Comparison of ENCODE assay signal across 20 cellular contexts in genomic region chr10:71391701-71392100, GRCh38. TPM values are rescaled to one million over a fixed set of nuclear protein-coding genes. Genes with fewer than 3 reads are reported as not detected.
A peak's percentile ranks its signal among the peaks of the same experiment; 100 is the strongest.
DNase-seq lines count a peak whose midpoint lies in the region; ATAC-seq, FAIRE-seq and TF ChIP-seq lines count a peak whose summit lies in the region.
"Had no signal": no experiment of that assay in that cellular context is flagged by ENCODE, and none has a peak within 500 bp of the region (broad histone marks: within the 10 kb centered on the region; RNA-seq: fewer than 3 reads in every experiment).

No MANE protein-coding gene starts in this region.

- no peaks in the 10 kb centered on the region for H4K20me1 ChIP-seq in HepG2 (ENCODE audit: insufficient read depth, low read length)

- H3K36me3 Mint-ChIP-seq in Caco-2 (ENCODE audit: insufficient read depth, unreplicated experiment) (no peaks in the 10 kb centered on the region), immature natural killer cell (no peaks in the 10 kb centered on the region)

- POLR2A ChIA-PET in HepG2 (lab: Yijun Ruan, JAX) = no interaction called here
- POLR2A ChIA-PET in Caco-2 (lab: Charles Lee) = no interaction called here

- 79% methylated on average over 5 of the region's 5 CpGs for WGBS in right lobe of liver (ENCODE audit: insufficient coverage, low coverage, low lambda C conversion rate, missing lambda C conversion rate)
- 22% methylated on average over 5 of the region's 5 CpGs for WGBS in HepG2 (ENCODE audit: low lambda C conversion rate)

- ATAC-seq in right lobe of liver (peak in 3 of 4 donors; percentile 48 to 62 (median 60)), HepG2 (no peak)
- ATAC-seq: A549, K562 had no signal

- H3K27me3 Mint-ChIP-seq in Caco-2 (ENCODE audit: insufficient read depth, unreplicated experiment) (peaks cover 23% of the 10 kb centered on the region), immature natural killer cell (ENCODE audit: low read depth in 3 of 3) (peaks cover 2 to 15% (median 9%) of the 10 kb centered on the region in 3 donors)

- CTCF ChIA-PET in HepG2 (lab: Yijun Ruan, JAX; ENCODE audit: low intra/inter-chr PET ratio, low total read pairs) = no interaction called here
- CTCF ChIA-PET in Caco-2 (lab: Charles Lee) = interaction anchor here (1.1 kb wide), 1 partner anchor 72 kb away, joined by 7 read pairs; the partner anchor contains the start of gene SLC29A3

- BruUV-seq in HepG2 (replicated peaks; lab: Mats Ljungman, UMichigan) = no TSS peak
- no TSS peak for BruUV-seq in Caco-2 (replicated peaks; lab: Mats Ljungman, UMichigan)

- no peak for TF ChIP-seq EP300 in HepG2 (IDR thresholded peaks at IDR 0.05; ENCODE audit: low read depth in 2 of 2, low read length in 2 of 2)
- no peak for TF ChIP-seq EP300 in HepG2 (CRISPR knock-in tag; IDR thresholded peaks at IDR 0.05; ENCODE audit: borderline replicate concordance)

- H3K4me1 ChIP-seq in right lobe of liver (no peaks in the 10 kb centered on the region), HepG2 (ENCODE audit: insufficient read depth, low read length) (peaks cover 19% of the 10 kb centered on the region), Caco-2 (peaks cover 8% of the 10 kb centered on the region), HAP-1 (no peaks in the 10 kb centered on the region)
- H3K4me1 ChIP-seq: A549, SJCRH30 had no signal

- H3K79me2 ChIP-seq in HepG2 (ENCODE audit: insufficient read depth, low read length) = no peaks in the 10 kb centered on the region

- TF ChIP-seq CTCF in right lobe of liver (IDR thresholded peaks at IDR 0.05) = no peak
- no peak for TF ChIP-seq CTCF in HepG2 (CRISPR knock-in tag; IDR thresholded peaks at IDR 0.05)
- TF ChIP-seq CTCF in Caco-2 (IDR thresholded peaks at IDR 0.05; ENCODE audit: insufficient read depth in 1 of 2, low read depth in 1 of 2, low read length in 1 of 2, severe bottlenecking in 1 of 2, unreplicated experiment in 1 of 2) = no peak

- no peak for TF ChIP-seq RAD21 in HepG2 (CRISPR knock-in tag; IDR thresholded peaks at IDR 0.05)

- H3K4me3 ChIP-seq in right lobe of liver (no peak overlapping the region), HepG2 (replicated peaks in 1 of 3; ENCODE audit: insufficient read depth in 1 of 3, low read depth in 2 of 3, low read length in 3 of 3) (no peak overlapping the region), Caco-2 (ENCODE audit: low read depth, low read length) (no peak overlapping the region), HAP-1 (no peak overlapping the region)
- H3K4me3 ChIP-seq: A549, GM23338, K562, SJCRH30 had no signal

- no peak overlapping the region for H3K4me2 ChIP-seq in HepG2 (ENCODE audit: low read depth, low read length)
- H3K4me2 ChIP-seq: A549, GM23338 had no signal

- no peak overlapping the region for H2AFZ ChIP-seq in HepG2 (ENCODE audit: low read length)
- H2AFZ ChIP-seq: GM23338 had no signal

- H3K27me3 ChIP-seq in right lobe of liver (no peaks in the 10 kb centered on the region), HepG2 (ENCODE audit: control insufficient read depth in 1 of 2, insufficient read depth in 2 of 2, low read length in 2 of 2) (peaks cover 0 to 26% of the 10 kb centered on the region in 2 experiments; a peak in 4 of 5 replicates), Caco-2 (replicated peaks; ENCODE audit: control insufficient read depth, insufficient read depth, low read length) (no peaks in the 10 kb centered on the region; the same call in none of the 2 replicates), HAP-1 (ENCODE audit: low read depth) (peaks cover 14% of the 10 kb centered on the region)

- H3K27ac Mint-ChIP-seq in Caco-2 (ENCODE audit: unreplicated experiment) (no peak overlapping the region), immature natural killer cell (no peak overlapping the region)
- H3K27ac Mint-ChIP-seq: CD4-positive, alpha-beta T cell; GM23338 had no signal

- H3K9ac ChIP-seq in HepG2 (ENCODE audit: insufficient read depth, low read depth, low read length) = no peak overlapping the region

- H3K4me3 Mint-ChIP-seq in Caco-2 (ENCODE audit: unreplicated experiment) = no peak overlapping the region
- no peak overlapping the region for H3K4me3 Mint-ChIP-seq in immature natural killer cell
- H3K4me3 Mint-ChIP-seq: CD4-positive, alpha-beta T cell; GM23338 had no signal

- TF ChIP-seq POLR2A in right lobe of liver (IDR thresholded peaks at IDR 0.05) = no peak
- TF ChIP-seq POLR2A in HepG2 (IDR thresholded peaks at IDR 0.05; ENCODE audit: insufficient read depth in 1 of 2, low read depth in 2 of 2, low read length in 2 of 2) = no peak

- intact Hi-C loops in right lobe of liver (cut with DNase I) (loop anchor here in 1 of 2 donors (5.0 to 10.0 kb wide), 3 partner anchors 181 to 423 kb away; no protein-coding TSS in a partner anchor), HepG2 (cut with micrococcal nuclease; ENCODE audit: unreplicated experiment) (no loop called here), Caco-2 (cut with micrococcal nuclease; ENCODE audit: unreplicated experiment) (no loop called here)

- H3K9me3 ChIP-seq in right lobe of liver (no peaks in the 10 kb centered on the region), HepG2 (ENCODE audit: low read length) (no peaks in the 10 kb centered on the region), Caco-2 (no peaks in the 10 kb centered on the region; the same call in 1 of the 2 replicates), HAP-1 (no peaks in the 10 kb centered on the region)
- H3K9me3 ChIP-seq: A549, SJCRH30 had no signal

- no peaks in the 10 kb centered on the region for H3K4me1 Mint-ChIP-seq in Caco-2 (ENCODE audit: low read depth, unreplicated experiment)
- peaks cover 2 to 7% of the 10 kb centered on the region in 2 donors for H3K4me1 Mint-ChIP-seq in immature natural killer cell

- DNase-seq in right lobe of liver = peak in 2 of 3 donors; percentile 33 to 50
- no peak for DNase-seq in HepG2 (ENCODE audit: low spot score)
- peak; percentile 96 for DNase-seq in cerebellar cortex (ENCODE audit: low spot score)
- peak; percentile 12 for DNase-seq in islet precursor cell
- no peak for DNase-seq in Caco-2
- no peak for DNase-seq in HAP-1 (ENCODE audit: low spot score in 2 of 2)
- DNase-seq in immature natural killer cell = no peak
- DNase-seq in NK-92 treated with Interleukin-12 subunit alpha and Interleukin-12 subunit beta, amount 100 ng/mL, for 24 hours (lab: John Stamatoyannopoulos, UW) = no peak
- DNase-seq: CD4-positive, alpha-beta T cell; DMS153; EL; NCI-H1105 treated with DMSO at 0.1 percent for 48 hours; NCI-H1694; NCI-H2227 treated with DMSO at 0.1 percent for 48 hours; SJCRH30 had no signal

- in situ Hi-C loops in HepG2 (cut with HindIII; ENCODE audit: extremely low pct_ligation_motif_present, low pct_unique_long_range_greater_than_20kb) (no loop called here), HAP-1 (cut with MboI; ENCODE audit: low sequenced_read_pairs) (no loop called here)

- H3K36me3 ChIP-seq in right lobe of liver (no peaks in the 10 kb centered on the region), HepG2 (replicated peaks in 1 of 2; ENCODE audit: control insufficient read depth in 1 of 2, insufficient read depth in 2 of 2, low read length in 2 of 2) (no peaks in the 10 kb centered on the region), Caco-2 (ENCODE audit: control insufficient read depth, insufficient read depth, low read length) (no peaks in the 10 kb centered on the region), HAP-1 (replicated peaks) (no peaks in the 10 kb centered on the region)
- H3K36me3 ChIP-seq: SJCRH30 had no signal

- H3K9me3 Mint-ChIP-seq in Caco-2 (ENCODE audit: unreplicated experiment) (no peaks in the 10 kb centered on the region), immature natural killer cell (no peaks in the 10 kb centered on the region)
- H3K9me3 Mint-ChIP-seq: CD4-positive, alpha-beta T cell; GM23338 had no signal

- H3K27ac ChIP-seq in right lobe of liver (no peak overlapping the region), HepG2 (ENCODE audit: extremely low read length, insufficient read depth, low read length) (no peak overlapping the region)
- H3K27ac ChIP-seq: A549, SJCRH30 had no signal

- no peak for FAIRE-seq in HepG2 (lab: Jason Lieb, UNC)
- FAIRE-seq: A549, GM12891, GM19239, K562 had no signal

TF ChIP-seq in HepG2, 621 proteins besides CTCF, POLR2A, EP300 and RAD21:
- TF ChIP-seq ZNF160 (CRISPR knock-in tag; IDR thresholded peaks at IDR 0.05) (no peak), ZSCAN12 (CRISPR knock-in tag; IDR thresholded peaks at IDR 0.05) (no peak), ZNF136 (CRISPR knock-in tag; IDR thresholded peaks at IDR 0.05; ENCODE audit: low read depth) (no peak), SSRP1 (CRISPR knock-in tag; IDR thresholded peaks at IDR 0.05) (no peak)

RNA-seq across cellular contexts. Expression of gene CDH23, which starts 5.0 kb away (rescaled TPM):
- total RNA-seq in right lobe of liver (10 to 100 TPM in 1 of 6 experiments, 1 to 10 TPM in 5; 3.3 to 19.7 (median 6.3) TPM), HepG2 (2016; rRNA removed; fragmentation: Illumina TruSeq; extraction: Trizol) (not detected in 2 replicates), Caco-2 (2022) (0.34 and 1.0 TPM in 2 replicates)
- total RNA-seq in HepG2 (2016; cell fraction: cytosol; rRNA removed; fragmentation: Illumina TruSeq; extraction: Trizol; ENCODE audit: low read depth) = 0.35 and 0.71 TPM in 2 replicates
- total RNA-seq in HepG2 (2016; cell fraction: insoluble cytoplasmic fraction; rRNA removed; fragmentation: Illumina TruSeq; extraction: Trizol) = not detected in 2 replicates
- 0.28 TPM in 1 of 2 replicates, not detected in the other for total RNA-seq in HepG2 (2016; cell fraction: membrane; rRNA removed; fragmentation: Illumina TruSeq; extraction: Trizol)
- total RNA-seq in HepG2 (2016; cell fraction: nucleus; rRNA removed; fragmentation: Illumina TruSeq; extraction: Trizol) = not detected in 2 replicates
- polyA plus RNA-seq in HepG2 (2011; rRNA removed) (0.13 and 0.48 TPM in 2 replicates), immature natural killer cell (under 1 TPM in 2 of 3 donors, not detected in 1; 0.47 to 0.59 TPM)
- 0.13 and 0.15 TPM in 2 replicates for polyA plus RNA-seq in HepG2 (2011; cell fraction: cytosol; rRNA removed)
- 0.45 and 0.98 TPM in 2 replicates for polyA plus RNA-seq in HepG2 (2011; cell fraction: nucleus; rRNA removed)
- polyA plus RNA-seq in HepG2 (2012) = 0.08 and 0.12 TPM in 2 replicates
- polyA plus RNA-seq in HepG2 (2016; cell fraction: cytosol; fragmentation: Illumina TruSeq; extraction: Trizol; ENCODE audit: low read depth) = 0.34 and 0.35 TPM in 2 replicates
- not detected in 2 replicates for polyA plus RNA-seq in HepG2 (2016; cell fraction: insoluble cytoplasmic fraction; fragmentation: Illumina TruSeq; extraction: Trizol; ENCODE audit: low read depth)
- not detected in 2 replicates for polyA plus RNA-seq in HepG2 (2016; cell fraction: membrane; fragmentation: Illumina TruSeq; extraction: Trizol; ENCODE audit: low read depth)
- polyA plus RNA-seq in HepG2 (2016; cell fraction: nucleus; fragmentation: Illumina TruSeq; extraction: Trizol; ENCODE audit: insufficient read depth, low read depth) = not detected in 2 replicates
- 0.12 and 0.14 TPM in 2 replicates for polyA minus RNA-seq in HepG2 (2011; rRNA and poly(A)+ RNA removed; ENCODE audit: low replicate concordance)
- not detected in 2 replicates for polyA minus RNA-seq in HepG2 (2011; cell fraction: cytosol; rRNA and poly(A)+ RNA removed)
- polyA minus RNA-seq in HepG2 (2011; cell fraction: nucleus; rRNA and poly(A)+ RNA removed) = 0.52 and 0.62 TPM in 2 replicates

Comparison
In these comparisons a context has a peak if more than half of its experiments do, and no peak if none do; other contexts are left out.
1. DNase-seq: peak in right lobe of liver (2 of 3), cerebellar cortex (single experiment) and islet precursor cell (single experiment); none in HepG2 (single experiment), Caco-2 (0 of 2), HAP-1 (0 of 2), immature natural killer cell (0 of 3) and NK-92 treated with Interleukin-12 subunit alpha and Interleukin-12 subunit beta, amount 100 ng/mL, for 24 hours (single experiment).